8 cellular contexts compared by ENCODE assay signal in genomic region chr9:103397868-103398600, GRCh38.
A peak's percentile ranks its signal among the peaks of the same experiment; 100 is the strongest.
DNase-seq lines count a peak whose midpoint lies in the region; ATAC-seq, FAIRE-seq and TF ChIP-seq lines count a peak whose summit lies in the region.

No MANE protein-coding gene starts in this region.

- intact Hi-C loops in IMR-90 (cut with micrococcal nuclease): no loop called here
- intact Hi-C loops in Panc1 (cut with micrococcal nuclease; ENCODE audit: unreplicated experiment): no loop called here

- no peak overlapping the region for H2BK120ac ChIP-seq in IMR-90 (ENCODE audit: low read depth, low read length)
- H2BK120ac ChIP-seq in mesendoderm (ENCODE audit: low read depth, low read length): no peak overlapping the region

- H3K27ac ChIP-seq in IMR-90 (ENCODE audit: insufficient read depth, low read length) (no peak overlapping the region), Panc1 (ENCODE audit: low read length) (no peak overlapping the region), mesendoderm (ENCODE audit: low read depth, low read length) (no peak overlapping the region)

- no peak overlapping the region for H3K14ac ChIP-seq in IMR-90 (replicated peaks; ENCODE audit: low read depth, low read length)

- no peak overlapping the region for H3K56ac ChIP-seq in IMR-90 (ENCODE audit: extremely low read depth, insufficient read depth, low read length)
- H3K56ac ChIP-seq in mesendoderm (ENCODE audit: low read length): no peak overlapping the region

- H4K8ac ChIP-seq in IMR-90 (ENCODE audit: low read depth in 2 of 2, low read length in 2 of 2) (no peak overlapping the region), mesendoderm (ENCODE audit: low read depth, low read length) (no peak overlapping the region)

- H3K79me1 ChIP-seq in IMR-90 (ENCODE audit: low read depth in 1 of 2, low read length in 2 of 2) (no peaks in the 10 kb centered on the region), mesendoderm (ENCODE audit: low read length) (no peaks in the 10 kb centered on the region)

- peaks cover 8% of the 10 kb centered on the region; the same call in 1 of the 2 replicates for H3K9me3 ChIP-seq in IMR-90 (ENCODE audit: control insufficient read depth, insufficient read depth, low read length)
- no peaks in the 10 kb centered on the region for H3K9me3 ChIP-seq in Panc1 (ENCODE audit: control insufficient read depth, insufficient read depth, low read depth, low read length)

- no peaks in the 10 kb centered on the region for H3K79me2 ChIP-seq in mesendoderm (ENCODE audit: control insufficient read depth, insufficient read depth, low read length)

- DNase-seq in activated naive CD4-positive, alpha-beta T cell treated with Interleukin-2 at 50 U/mL for 16 hours: peak; percentile 4
- DNase-seq in activated naive CD4-positive, alpha-beta T cell (lab: John Stamatoyannopoulos, UW): no peak
- DNase-seq in H54 (ENCODE audit: insufficient read length, low spot score): peak; percentile 42
- no peak for DNase-seq in IMR-90
- DNase-seq in Panc1 (ENCODE audit: low read depth, low spot score): peak; percentile 10
- DNase-seq in dermis blood vessel endothelial cell: peak; percentile 29
- DNase-seq in mesendoderm: peak; percentile 88
- DNase-seq in cerebellar nuclear complex (lab: John Stamatoyannopoulos, UW): no peak

- no peak overlapping the region for H3K9ac ChIP-seq in IMR-90 (ENCODE audit: low read depth, low read length)
- no peak overlapping the region for H3K9ac ChIP-seq in mesendoderm (ENCODE audit: low read length)

- H3K4me3 ChIP-seq in IMR-90 (ENCODE audit: insufficient read depth, low read depth, low read length) (no peak overlapping the region), Panc1 (ENCODE audit: low read depth in 2 of 2, low read length in 2 of 2) (no peak overlapping the region), mesendoderm (ENCODE audit: low read length) (no peak overlapping the region)

- peak; percentile 100 for FAIRE-seq in H54 (lab: Jason Lieb, UNC)

- no peak overlapping the region for H4K91ac ChIP-seq in IMR-90 (ENCODE audit: insufficient read depth, low read depth, low read length)

- CTCF ChIA-PET in IMR-90 (lab: Yijun Ruan, JAX): no interaction called here
- CTCF ChIA-PET in Panc1 (lab: Charles Lee): no interaction called here

- dilution Hi-C loops in IMR-90 (cut with HindIII; ENCODE audit: low sequenced_read_pairs, unreplicated experiment): no loop called here

- 13% methylated on average over 3 of the region's 5 CpGs; no CpG with 5 or more reads in 1 of the 2 experiments for WGBS in IMR-90 (ENCODE audit: extremely low coverage in 2 of 2, insufficient read length in 1 of 2), 2 experiments
- no CpG with 5 or more reads among the region's 5 CpGs for WGBS in mesendoderm (ENCODE audit: extremely low coverage, insufficient coverage, low lambda C conversion rate)

- TF ChIP-seq POLR2A in H54 (IDR thresholded peaks at IDR 0.05; ENCODE audit: low read depth, low read length) (no peak), IMR-90 (IDR thresholded peaks at IDR 0.05; ENCODE audit: low read depth, low read length) (no peak)

- no peak for ATAC-seq in IMR-90 (ENCODE audit: low read depth)
- no peak for ATAC-seq in Panc1

- H2AFZ ChIP-seq in IMR-90 (replicated peaks; ENCODE audit: low read length, poor library complexity): no peak overlapping the region

- TF ChIP-seq RAD21 in IMR-90 (IDR thresholded peaks at IDR 0.05; ENCODE audit: low read length): no peak

- BruUV-seq in IMR-90 (replicated peaks; lab: Mats Ljungman, UMichigan) (no TSS peak), Panc1 (replicated peaks; lab: Mats Ljungman, UMichigan) (no TSS peak)

- no peak overlapping the region for H3K4me2 ChIP-seq in IMR-90 (ENCODE audit: low read depth, low read length)
- no peak overlapping the region for H3K4me2 ChIP-seq in mesendoderm (ENCODE audit: low read length)

- H3K36me3 ChIP-seq in IMR-90 (ENCODE audit: control insufficient read depth, insufficient read depth, low read length) (no peaks in the 10 kb centered on the region), Panc1 (ENCODE audit: control insufficient read depth, insufficient read depth, low read length) (no peaks in the 10 kb centered on the region), mesendoderm (ENCODE audit: control insufficient read depth, insufficient read depth, low read length) (no peaks in the 10 kb centered on the region)

- H3K18ac ChIP-seq in IMR-90 (ENCODE audit: low read depth, low read length) (no peak overlapping the region), mesendoderm (ENCODE audit: low read length) (no peak overlapping the region)

- H4K5ac ChIP-seq in IMR-90 (ENCODE audit: low read depth, low read length): no peak overlapping the region
- no peak overlapping the region for H4K5ac ChIP-seq in mesendoderm (ENCODE audit: low read length)

- H3K9me1 ChIP-seq in IMR-90 (ENCODE audit: insufficient read depth, low read length): no peaks in the 10 kb centered on the region

- no peak overlapping the region for H2BK20ac ChIP-seq in IMR-90 (ENCODE audit: low read depth, low read length)

- H2AK5ac ChIP-seq in IMR-90 (ENCODE audit: low read depth, low read length): no peak overlapping the region
- no peak overlapping the region for H2AK5ac ChIP-seq in mesendoderm (ENCODE audit: low read length)

- in situ Hi-C loops in IMR-90 (cut with MboI; ENCODE audit: low sequenced_read_pairs) (no loop called here), Panc1 (cut with HindIII; ENCODE audit: low pct_unique_long_range_greater_than_20kb, low sequenced_read_pairs) (no loop called here)

- POLR2A ChIA-PET in IMR-90 (lab: Charles Lee; ENCODE audit: unreplicated experiment) (no interaction called here), Panc1 (lab: Charles Lee) (no interaction called here)

- H2BK15ac ChIP-seq in IMR-90 (ENCODE audit: low read depth, low read length) (no peak overlapping the region), mesendoderm (replicated peaks; ENCODE audit: low read depth) (no peak overlapping the region)

- TF ChIP-seq CTCF in IMR-90 (conservative IDR thresholded peaks at IDR 0.05; ENCODE audit: low read depth, low read length) (no peak), Panc1 (IDR thresholded peaks at IDR 0.05) (peak; percentile 56)

- H2AK9ac ChIP-seq in IMR-90 (replicated peaks; ENCODE audit: low read depth, low read length, poor library complexity): no peak overlapping the region

- H3K4me1 ChIP-seq in IMR-90 (ENCODE audit: control insufficient read depth, insufficient read depth, low read length): no peaks in the 10 kb centered on the region
- H3K4me1 ChIP-seq in Panc1 (ENCODE audit: control insufficient read depth, insufficient read depth, low read length): no peaks in the 10 kb centered on the region
- H3K4me1 ChIP-seq in mesendoderm (ENCODE audit: control insufficient read depth, low read depth, low read length): no peaks in the 10 kb centered on the region

- H3K27me3 ChIP-seq in IMR-90 (ENCODE audit: control insufficient read depth, insufficient read depth, low read length) (no peaks in the 10 kb centered on the region), Panc1 (ENCODE audit: control insufficient read depth, insufficient read depth, low read length) (no peaks in the 10 kb centered on the region), mesendoderm (ENCODE audit: insufficient read depth, low read length, poor library complexity) (no peaks in the 10 kb centered on the region)

- H2BK5ac ChIP-seq in IMR-90 (ENCODE audit: low read depth, low read length, poor library complexity, severe bottlenecking) (no peak overlapping the region), mesendoderm (ENCODE audit: low read length) (no peak overlapping the region)

- H3K4ac ChIP-seq in IMR-90 (ENCODE audit: low read depth, low read length) (no peak overlapping the region), mesendoderm (ENCODE audit: low read depth, low read length) (no peak overlapping the region)

- H3K23ac ChIP-seq in IMR-90 (ENCODE audit: low read depth, low read length) (no peak overlapping the region), mesendoderm (ENCODE audit: low read length) (no peak overlapping the region)

- H4K20me1 ChIP-seq in IMR-90 (ENCODE audit: insufficient read depth, low read length): no peaks in the 10 kb centered on the region

TF ChIP-seq in IMR-90, 13 proteins besides CTCF, POLR2A, EP300 and RAD21:
- TF ChIP-seq MAFK (IDR thresholded peaks at IDR 0.05; ENCODE audit: low read depth, low read length): peak; percentile 45; the same call in 1 of the 2 replicates
- no peak for TF ChIP-seq RCOR1 (IDR thresholded peaks at IDR 0.05; ENCODE audit: insufficient replicate concordance, low read length)
- no peak for TF ChIP-seq CEBPB (IDR thresholded peaks at IDR 0.05; ENCODE audit: low read depth, low read length)
- TF ChIP-seq SMC3 (IDR thresholded peaks at IDR 0.05; ENCODE audit: low read depth, low read length): no peak
- no peak for TF ChIP-seq USF2 (IDR thresholded peaks at IDR 0.05; ENCODE audit: low read depth, low read length)
- TF ChIP-seq NFE2L2 (IDR thresholded peaks at IDR 0.05; ENCODE audit: low read depth, low read length): no peak
- TF ChIP-seq BHLHE40 (IDR thresholded peaks at IDR 0.05; ENCODE audit: low read depth, low read length): no peak

Comparison
In these comparisons a context has a peak if more than half of its experiments do, and no peak if none do; other contexts are left out.
1. DNase-seq: peak in activated naive CD4-positive, alpha-beta T cell treated with Interleukin-2 at 50 U/mL for 16 hours (single experiment), H54 (single experiment), Panc1 (single experiment), dermis blood vessel endothelial cell (single experiment) and mesendoderm (single experiment); none in activated naive CD4-positive, alpha-beta T cell (0 of 4), IMR-90 (single experiment) and cerebellar nuclear complex (0 of 2).